13 cellular contexts compared by ENCODE assay signal in genomic region chr7:106369349-106369748, GRCh38.
DNase-seq lines count a peak whose midpoint lies in the region; ATAC-seq and TF ChIP-seq lines count a peak whose summit lies in the region.
"Had no signal": no experiment of that assay in that cellular context is flagged by ENCODE, and none has a peak within 500 bp of the region (broad histone marks: within the 10 kb centered on the region; RNA-seq: fewer than 3 reads in every experiment).

No MANE protein-coding gene starts in this region.

- DNase-seq in COLO829 (ENCODE audit: low spot score): peak; percentile 33
- peak; percentile 72 for DNase-seq in HT1080 (ENCODE audit: low read depth)
- peak; percentile 85 for DNase-seq in mammary epithelial cell
- DNase-seq in mesendoderm: peak; percentile 35
- DNase-seq in GM20000 (ENCODE audit: low spot score): no peak
- DNase-seq: activated CD4-positive, CD25-positive, alpha-beta regulatory T cell treated with anti-CD3 and anti-CD28 coated beads, Interleukin-2, amount 50 U/mL, for 72 hours; activated gamma-delta T cell treated with Interleukin-2 at 50 U/mL for 16 hours; GDM1; GOT3; KBM-7; right lobe of liver had no signal

- no peaks in the 10 kb centered on the region for H4K20me1 ChIP-seq in mammary epithelial cell (ENCODE audit: insufficient read depth, low read length)

- no peak overlapping the region for H4K5ac ChIP-seq in mesendoderm (ENCODE audit: low read length)

- no peak overlapping the region for H2AFZ ChIP-seq in mammary epithelial cell (ENCODE audit: low read depth, low read length)

- ATAC-seq in HG03039 (IDR thresholded peaks at IDR 0.05; ENCODE audit: unreplicated experiment) (no peak), GM19467 (IDR thresholded peaks at IDR 0.05; ENCODE audit: unreplicated experiment) (no peak)
- ATAC-seq: right lobe of liver had no signal

- H3K27me3 ChIP-seq in mammary epithelial cell (ENCODE audit: insufficient read depth, low read length) (no peaks in the 10 kb centered on the region), mesendoderm (ENCODE audit: insufficient read depth, low read length, poor library complexity) (no peaks in the 10 kb centered on the region)
- H3K27me3 ChIP-seq: right lobe of liver had no signal

- H3K18ac ChIP-seq in mesendoderm (ENCODE audit: low read length): no peak overlapping the region

- no peak overlapping the region for H2BK120ac ChIP-seq in mesendoderm (ENCODE audit: low read depth, low read length)

- no peaks in the 10 kb centered on the region for H3K79me1 ChIP-seq in mesendoderm (ENCODE audit: low read length)

- H3K79me2 ChIP-seq in mammary epithelial cell (ENCODE audit: insufficient read depth, low read length) (no peaks in the 10 kb centered on the region), mesendoderm (ENCODE audit: control insufficient read depth, insufficient read depth, low read length) (no peaks in the 10 kb centered on the region)

- in situ Hi-C loops in mammary epithelial cell (cut with MboI; ENCODE audit: low sequenced_read_pairs in 2 of 2): no loop called here

- H2AK5ac ChIP-seq in mesendoderm (ENCODE audit: low read length): no peak overlapping the region

- H3K9me3 ChIP-seq in mammary epithelial cell (replicated peaks; ENCODE audit: insufficient read depth, low read length): no peaks in the 10 kb centered on the region
- H3K9me3 ChIP-seq: right lobe of liver had no signal

- CTCF ChIA-PET in mammary epithelial cell (lab: Charles Lee; ENCODE audit: low non-redundant PET): no interaction called here

- no peak for TF ChIP-seq CTCF in mammary epithelial cell (conservative IDR thresholded peaks at IDR 0.05 in 1 of 2, IDR thresholded peaks at IDR 0.05 in 1 of 2; ENCODE audit: extremely low read depth in 1 of 2, insufficient read depth in 1 of 2, low read depth in 1 of 2, low read length in 2 of 2)
- no peak for TF ChIP-seq CTCF in GM20000 (IDR thresholded peaks at IDR 0.05; ENCODE audit: extremely low read depth, missing control alignments)

- H3K4me1 ChIP-seq in mammary epithelial cell (ENCODE audit: insufficient read depth, low read length): peaks cover 3% of the 10 kb centered on the region
- no peaks in the 10 kb centered on the region for H3K4me1 ChIP-seq in mesendoderm (ENCODE audit: control insufficient read depth, low read depth, low read length)
- H3K4me1 ChIP-seq: right lobe of liver had no signal

- H3K23ac ChIP-seq in mesendoderm (ENCODE audit: low read length): no peak overlapping the region

- no peaks in the 10 kb centered on the region for H3K36me3 ChIP-seq in mammary epithelial cell (ENCODE audit: insufficient read depth, low read length)
- H3K36me3 ChIP-seq in mesendoderm (ENCODE audit: control insufficient read depth, insufficient read depth, low read length): no peaks in the 10 kb centered on the region
- H3K36me3 ChIP-seq: right lobe of liver had no signal

- no peak overlapping the region for H3K56ac ChIP-seq in mesendoderm (ENCODE audit: low read length)

- no peak overlapping the region for H2BK5ac ChIP-seq in mesendoderm (ENCODE audit: low read length)

- H3K9ac ChIP-seq in mammary epithelial cell (ENCODE audit: insufficient read depth, low read length) (no peak overlapping the region), mesendoderm (ENCODE audit: low read length) (no peak overlapping the region)

- H3K27ac ChIP-seq in mammary epithelial cell (ENCODE audit: insufficient read depth, low read depth, low read length): no peak overlapping the region
- no peak overlapping the region for H3K27ac ChIP-seq in mesendoderm (ENCODE audit: low read depth, low read length)
- H3K27ac ChIP-seq: right lobe of liver had no signal

- WGBS in mammary epithelial cell (ENCODE audit: low coverage, missing lambda C conversion rate): 100% methylated on average over 1 of the region's 3 CpGs
- WGBS in mesendoderm (ENCODE audit: extremely low coverage, insufficient coverage, low lambda C conversion rate): no CpG with 5 or more reads among the region's 3 CpGs

- H4K8ac ChIP-seq in mesendoderm (ENCODE audit: low read depth, low read length): no peak overlapping the region

- no TSS peak for BruUV-seq in mammary epithelial cell (replicated peaks; lab: Mats Ljungman, UMichigan)

- H3K4me3 ChIP-seq in mammary epithelial cell (replicated peaks in 1 of 3; ENCODE audit: insufficient read depth in 1 of 3, low read depth in 2 of 3, low read length in 3 of 3) (no peak overlapping the region), mesendoderm (ENCODE audit: low read length) (no peak overlapping the region)
- H3K4me3 ChIP-seq: right lobe of liver had no signal

- no peak overlapping the region for H2BK15ac ChIP-seq in mesendoderm (replicated peaks; ENCODE audit: low read depth)

- dilution Hi-C loops in mammary epithelial cell (cut with HindIII; ENCODE audit: low sequenced_read_pairs): no loop called here

- intact Hi-C loops in mammary epithelial cell (cut with micrococcal nuclease): no loop called here

- no peak overlapping the region for H3K4ac ChIP-seq in mesendoderm (ENCODE audit: low read depth, low read length)

- H3K4me2 ChIP-seq in mammary epithelial cell (ENCODE audit: insufficient read depth, low read depth, low read length) (no peak overlapping the region), mesendoderm (ENCODE audit: low read length) (no peak overlapping the region)
